In genomic region chr22:27613099-27614089, GRCh38 we compare ENCODE assay signal across 21 cellular contexts.
DNase-seq lines count a peak whose midpoint lies in the region; ATAC-seq and TF ChIP-seq lines count a peak whose summit lies in the region.
"Had no signal": no experiment of that assay in that cellular context is flagged by ENCODE, and none has a peak within 500 bp of the region (broad histone marks: within the 10 kb centered on the region; RNA-seq: fewer than 3 reads in every experiment).

No MANE protein-coding gene starts in this region.

- intact Hi-C loops in body of pancreas (cut with DNase I): no loop called here

- no peak for ATAC-seq in GM23338
- peak; percentile 38 for ATAC-seq in body of pancreas
- ATAC-seq in thoracic aorta (ENCODE audit: insufficient number of reproducible peaks, low FRiP score, low read depth): no peak

- H3K4me2 ChIP-seq in GM23338: peak overlapping the region; percentile 72
- H3K4me2 ChIP-seq: KMS-11, PC-9 had no signal

- H4K20me1 ChIP-seq in GM23338 (replicated peaks; ENCODE audit: insufficient read depth): no peaks in the 10 kb centered on the region

- H3K27me3 Mint-ChIP-seq in GM23338 (ENCODE audit: insufficient read depth, low read depth, poor library complexity): peaks cover 29% of the 10 kb centered on the region
- peaks cover 33% of the 10 kb centered on the region for H3K27me3 Mint-ChIP-seq in nephron (ENCODE audit: low read depth)
- peaks cover 22% of the 10 kb centered on the region for H3K27me3 Mint-ChIP-seq in progenitor cell of endocrine pancreas

- peak overlapping the region; percentile 52 for H2AFZ ChIP-seq in GM23338
- H2AFZ ChIP-seq: PC-9 had no signal

- no peaks in the 10 kb centered on the region for H3K9me2 ChIP-seq in GM23338 (ENCODE audit: insufficient read depth)

- H3K9me3 Mint-ChIP-seq in GM23338: no peaks in the 10 kb centered on the region
- H3K9me3 Mint-ChIP-seq in nephron: no peaks in the 10 kb centered on the region
- H3K9me3 Mint-ChIP-seq in progenitor cell of endocrine pancreas (ENCODE audit: low read depth): no peaks in the 10 kb centered on the region

- no peaks in the 10 kb centered on the region for H3K79me2 ChIP-seq in GM23338 (replicated peaks; ENCODE audit: insufficient read depth)

- H3K4me3 Mint-ChIP-seq in GM23338 (peak overlapping the region; percentile 50), nephron (no peak overlapping the region), progenitor cell of endocrine pancreas (ENCODE audit: low read depth) (no peak overlapping the region)

- no peak for DNase-seq in GM23338 (ENCODE audit: low spot score)
- no peak for DNase-seq in body of pancreas
- no peak for DNase-seq in thoracic aorta (ENCODE audit: low spot score)
- no peak for DNase-seq in SHP77 treated with DMSO at 0.1 percent for 48 hours (lab: John Stamatoyannopoulos, UW)
- no peak for DNase-seq in DMS114 treated with DMSO at 0.1 percent for 48 hours (lab: John Stamatoyannopoulos, UW; ENCODE audit: unreplicated experiment)
- no peak for DNase-seq in progenitor cell of endocrine pancreas (ENCODE audit: low spot score, unreplicated experiment)
- DNase-seq: activated CD4-positive, alpha-beta T cell treated with anti-CD3 and anti-CD28 coated beads, Interleukin-2, amount 50 U/mL, for 48 hours; activated naive CD4-positive, alpha-beta T cell; caudate nucleus; DND-41; dorsolateral prefrontal cortex; left cardiac atrium; midbrain; NCI-H2029 treated with DMSO at 0.1 percent for 48 hours; PC-9; stimulated activated CD4-positive, alpha-beta T cell treated with anti-CD3 and anti-CD28 coated beads, Interleukin-15, amount 100 ng/mL, for 24 hours had no signal

- no peaks in the 10 kb centered on the region for H3K36me3 Mint-ChIP-seq in GM23338 (ENCODE audit: low read depth)
- peaks cover 4% of the 10 kb centered on the region for H3K36me3 Mint-ChIP-seq in nephron (ENCODE audit: low read depth)
- no peaks in the 10 kb centered on the region for H3K36me3 Mint-ChIP-seq in progenitor cell of endocrine pancreas (ENCODE audit: insufficient read depth)

- WGBS in body of pancreas, 2 donors: 60 to 72% methylated on average over 14 to 21 of the region's 21 CpGs

- H3K27ac ChIP-seq in GM23338 (ENCODE audit: low read depth): no peak overlapping the region
- no peak overlapping the region for H3K27ac ChIP-seq in body of pancreas
- no peak overlapping the region for H3K27ac ChIP-seq in thoracic aorta
- H3K27ac ChIP-seq: dorsolateral prefrontal cortex, KMS-11, PC-9, SJSA1, VCaP had no signal

- peaks cover 35% of the 10 kb centered on the region for H3K4me1 Mint-ChIP-seq in GM23338
- H3K4me1 Mint-ChIP-seq in nephron: peaks cover 13% of the 10 kb centered on the region
- no peaks in the 10 kb centered on the region for H3K4me1 Mint-ChIP-seq in progenitor cell of endocrine pancreas (ENCODE audit: low read depth)

- no peaks in the 10 kb centered on the region for H3K9me3 ChIP-seq in body of pancreas
- no peaks in the 10 kb centered on the region for H3K9me3 ChIP-seq in thoracic aorta
- H3K9me3 ChIP-seq: HAP-1, SJSA1 had no signal

- no peaks in the 10 kb centered on the region for H3K36me3 ChIP-seq in GM23338 (ENCODE audit: insufficient read depth)
- no peaks in the 10 kb centered on the region for H3K36me3 ChIP-seq in body of pancreas (replicated peaks in 1 of 2; ENCODE audit: insufficient read depth in 1 of 2, low read depth in 2 of 2)
- H3K36me3 ChIP-seq in thoracic aorta: no peaks in the 10 kb centered on the region
- H3K36me3 ChIP-seq: HAP-1, SJSA1 had no signal

- H3K27me3 ChIP-seq in GM23338 (ENCODE audit: insufficient read depth) (peaks cover 33% of the 10 kb centered on the region), body of pancreas (peaks cover 0 to 7% of the 10 kb centered on the region in 2 donors), thoracic aorta (replicated peaks; ENCODE audit: insufficient read depth) (no peaks in the 10 kb centered on the region)

- H3F3A ChIP-seq in GM23338 (replicated peaks; ENCODE audit: low read depth): no peaks in the 10 kb centered on the region; the same call in 1 of the 2 replicates

- H3K4me3 ChIP-seq in GM23338: peak overlapping the region; percentile 50
- H3K4me3 ChIP-seq in body of pancreas: no peak overlapping the region
- peak overlapping the region; percentile 69 for H3K4me3 ChIP-seq in thoracic aorta
- H3K4me3 ChIP-seq: HAP-1, PC-9, SJSA1 had no signal

- TF ChIP-seq CTCF in GM23338 (conservative IDR thresholded peaks at IDR 0.05; ENCODE audit: low read depth in 2 of 2): no peak
- no peak for TF ChIP-seq CTCF in body of pancreas (IDR thresholded peaks at IDR 0.05)
- TF ChIP-seq CTCF in nephron (IDR thresholded peaks at IDR 0.05; ENCODE audit: unreplicated experiment in 3 of 3): no peak
- TF ChIP-seq CTCF in thoracic aorta (IDR thresholded peaks at IDR 0.05): no peak
- TF ChIP-seq CTCF in progenitor cell of endocrine pancreas (IDR thresholded peaks at IDR 0.05; ENCODE audit: unreplicated experiment): no peak

- H3K4me1 ChIP-seq in GM23338 (ENCODE audit: insufficient read depth) (peaks cover 16% of the 10 kb centered on the region), body of pancreas (peaks cover 14% of the 10 kb centered on the region), thoracic aorta (ENCODE audit: control insufficient read depth in 1 of 2, low read depth in 2 of 2) (peaks cover 0 to 6% of the 10 kb centered on the region in 2 donors)
- H3K4me1 ChIP-seq: SJSA1 had no signal

- H3K27ac Mint-ChIP-seq in GM23338 (no peak overlapping the region), nephron (peak overlapping the region in 2 of 3 experiments; percentile 38 to 63), progenitor cell of endocrine pancreas (no peak overlapping the region)

- no peak for TF ChIP-seq POLR2A in body of pancreas (IDR thresholded peaks at IDR 0.05)

TF ChIP-seq in GM23338, 12 proteins besides CTCF, POLR2A, EP300 and RAD21 (continues in another document):
- TF ChIP-seq ZNF114 (CRISPR knock-in tag; IDR thresholded peaks at IDR 0.05) (no peak), EZH2phosphoT487 (IDR thresholded peaks at IDR 0.05; ENCODE audit: unreplicated experiment) (no peak), ZNF462 (CRISPR knock-in tag; IDR thresholded peaks at IDR 0.05) (no peak), POLR2AphosphoS5 (IDR thresholded peaks at IDR 0.05; ENCODE audit: low read depth) (no peak)

Comparison
In these comparisons a context has a peak if more than half of its experiments do, and no peak if none do; other contexts are left out.
1. H3K4me3 ChIP-seq: peak in GM23338 (single experiment) and thoracic aorta (single experiment); none in body of pancreas (0 of 2).
2. H3K27ac Mint-ChIP-seq: peak in nephron (2 of 3); none in GM23338 (single experiment) and progenitor cell of endocrine pancreas (single experiment).